Comparison of ENCODE assay signal across 21 cellular contexts in the genomic region with DNA sequence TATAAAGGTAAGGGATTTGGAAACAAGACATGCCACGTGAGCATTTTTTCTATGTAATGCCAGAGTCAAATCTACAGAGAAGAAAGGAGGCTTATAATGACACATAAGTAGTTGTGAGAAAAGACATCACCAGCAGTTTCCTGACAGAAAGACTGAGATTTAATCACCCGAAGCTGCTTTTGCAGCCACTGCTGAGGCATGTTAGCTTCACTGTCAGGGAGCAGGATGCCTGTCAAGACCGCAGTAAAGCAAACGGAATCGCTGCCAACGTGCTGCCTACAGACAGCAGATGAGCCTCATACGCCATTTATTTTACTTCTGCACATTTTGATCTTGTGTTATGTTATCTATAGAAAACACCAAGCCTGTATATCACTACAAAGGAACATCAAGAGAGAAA.
DNase-seq lines count a peak whose midpoint lies in the region; ATAC-seq and TF ChIP-seq lines count a peak whose summit lies in the region.
"Had no signal": no experiment of that assay in that cellular context is flagged by ENCODE, and none has a peak within 500 bp of the region (broad histone marks: within the 10 kb centered on the region; RNA-seq: fewer than 3 reads in every experiment).

No MANE protein-coding gene starts in this region.

- ATAC-seq in GM19397 (IDR thresholded peaks at IDR 0.05; ENCODE audit: unreplicated experiment), result no peak
- ATAC-seq: activated T-cell treated with anti-CD3 and anti-CD28 coated beads, Interleukin-2, amount 50 U/mL, for 4 hours; K562; naive thymus-derived CD8-positive, alpha-beta T cell; PC-3 had no signal

- no peak overlapping the region for H3K4me3 ChIP-seq in astrocyte of the spinal cord (ENCODE audit: low read depth, low read length)
- H3K4me3 ChIP-seq: K562 had no signal

- TF ChIP-seq CTCF in astrocyte of the spinal cord (IDR thresholded peaks at IDR 0.05; ENCODE audit: low read depth, low read length), result no peak
- no peak for TF ChIP-seq CTCF in mesothelial cell of epicardium (IDR thresholded peaks at IDR 0.05; ENCODE audit: unreplicated experiment)

- intact Hi-C loops in activated naive CD4-positive, alpha-beta T cell treated with anti-CD3 and anti-CD28 coated beads for 36 hours (cut with micrococcal nuclease), result no loop called here

- CTCF ChIA-PET in activated naive CD4-positive, alpha-beta T cell treated with anti-CD3 and anti-CD28 coated beads for 36 hours (lab: Charles Lee), result no interaction called here

- H3K9me3 Mint-ChIP-seq in activated naive CD4-positive, alpha-beta T cell treated with anti-CD3 and anti-CD28 coated beads for 36 hours, result no peaks in the 10 kb centered on the region
- no peaks in the 10 kb centered on the region for H3K9me3 Mint-ChIP-seq in mesothelial cell of epicardium
- H3K9me3 Mint-ChIP-seq: activated T-cell treated with anti-CD3 and anti-CD28 coated beads, Interleukin-2, amount 50 U/mL, for 4 hours; HFFc6 had no signal

- DNase-seq in activated naive CD4-positive, alpha-beta T cell treated with anti-CD3 and anti-CD28 coated beads for 36 hours, result peak; percentile 10
- no peak for DNase-seq in activated naive CD4-positive, alpha-beta T cell treated with Interleukin-2 at 50 U/mL for 16 hours
- peak; percentile 7 for DNase-seq in astrocyte of the spinal cord (ENCODE audit: low read depth, low spot score)
- DNase-seq in mesothelial cell of epicardium (ENCODE audit: low spot score in 2 of 2, unreplicated experiment in 2 of 2), result no peak
- DNase-seq in T1000 (lab: John Stamatoyannopoulos, UW), result no peak
- DNase-seq in NCI-H526 treated with DMSO at 0.1 percent for 48 hours (lab: John Stamatoyannopoulos, UW), result no peak
- no peak for DNase-seq in D341Med (ENCODE audit: low spot score)
- DNase-seq: activated B cell treated with CpG ODN at 0.5 μM for 24 hours; activated T-cell treated with anti-CD3 and anti-CD28 coated beads, Interleukin-2, amount 50 U/mL, for 4 hours; brain microvascular endothelial cell; cortex of kidney; HFFc6; islet precursor cell; MV-4-11; naive thymus-derived CD8-positive, alpha-beta T cell; NCI-H774; PC-3 had no signal

- H3K4me1 Mint-ChIP-seq in activated naive CD4-positive, alpha-beta T cell treated with anti-CD3 and anti-CD28 coated beads for 36 hours (ENCODE audit: low read depth), result no peaks in the 10 kb centered on the region
- peaks cover 9% of the 10 kb centered on the region for H3K4me1 Mint-ChIP-seq in mesothelial cell of epicardium
- H3K4me1 Mint-ChIP-seq: activated B cell treated with CpG ODN at 0.5 μM for 24 hours; activated naive CD4-positive, alpha-beta T cell treated with anti-CD3 and anti-CD28 coated beads, Interleukin-2, amount 50 U/mL, for 24 hours; naive thymus-derived CD8-positive, alpha-beta T cell had no signal

- H3K27ac Mint-ChIP-seq in activated naive CD4-positive, alpha-beta T cell treated with anti-CD3 and anti-CD28 coated beads for 36 hours, result no peak overlapping the region
- peak overlapping the region; percentile 21 for H3K27ac Mint-ChIP-seq in mesothelial cell of epicardium
- H3K27ac Mint-ChIP-seq: activated B cell treated with CpG ODN at 0.5 μM for 24 hours; activated naive CD4-positive, alpha-beta T cell treated with anti-CD3 and anti-CD28 coated beads, Interleukin-2, amount 50 U/mL, for 24 hours; CD14-positive monocyte; HFFc6; naive thymus-derived CD8-positive, alpha-beta T cell had no signal

- in situ Hi-C loops in astrocyte of the spinal cord (cut with HindIII; ENCODE audit: low sequenced_read_pairs), result no loop called here

- H3K27me3 Mint-ChIP-seq in activated naive CD4-positive, alpha-beta T cell treated with anti-CD3 and anti-CD28 coated beads for 36 hours (ENCODE audit: low read depth), result no peaks in the 10 kb centered on the region
- H3K27me3 Mint-ChIP-seq in mesothelial cell of epicardium (ENCODE audit: low read depth), result no peaks in the 10 kb centered on the region
- H3K27me3 Mint-ChIP-seq: activated B cell treated with CpG ODN at 0.5 μM for 24 hours; activated naive CD4-positive, alpha-beta T cell treated with anti-CD3 and anti-CD28 coated beads, Interleukin-2, amount 50 U/mL, for 24 hours; naive thymus-derived CD8-positive, alpha-beta T cell had no signal

- no peak overlapping the region for H3K4me3 Mint-ChIP-seq in activated naive CD4-positive, alpha-beta T cell treated with anti-CD3 and anti-CD28 coated beads for 36 hours
- no peak overlapping the region for H3K4me3 Mint-ChIP-seq in mesothelial cell of epicardium
- H3K4me3 Mint-ChIP-seq: activated B cell treated with CpG ODN at 0.5 μM for 24 hours; activated naive CD4-positive, alpha-beta T cell treated with anti-CD3 and anti-CD28 coated beads, Interleukin-2, amount 50 U/mL, for 24 hours; activated T-cell treated with anti-CD3 and anti-CD28 coated beads, Interleukin-2, amount 50 U/mL, for 4 hours; CD14-positive monocyte; HFFc6; naive thymus-derived CD8-positive, alpha-beta T cell had no signal

- no peaks in the 10 kb centered on the region for H3K36me3 Mint-ChIP-seq in activated naive CD4-positive, alpha-beta T cell treated with anti-CD3 and anti-CD28 coated beads for 36 hours (ENCODE audit: low read depth)
- H3K36me3 Mint-ChIP-seq in mesothelial cell of epicardium, result no peaks in the 10 kb centered on the region
- H3K36me3 Mint-ChIP-seq: activated naive CD4-positive, alpha-beta T cell treated with anti-CD3 and anti-CD28 coated beads, Interleukin-2, amount 50 U/mL, for 24 hours; CD14-positive monocyte; naive thymus-derived CD8-positive, alpha-beta T cell had no signal

Comparison
In these comparisons a context has a peak if more than half of its experiments do, and no peak if none do; other contexts are left out.
1. DNase-seq: peak in activated naive CD4-positive, alpha-beta T cell treated with anti-CD3 and anti-CD28 coated beads for 36 hours (single experiment) and astrocyte of the spinal cord (single experiment); none in activated naive CD4-positive, alpha-beta T cell treated with Interleukin-2 at 50 U/mL for 16 hours (single experiment), mesothelial cell of epicardium (0 of 2), T1000 (single experiment), NCI-H526 treated with DMSO at 0.1 percent for 48 hours (single experiment) and D341Med (single experiment).